In genomic region chr12:53782093-53782703, GRCh38 we compare ENCODE assay signal across 1 cellular context.
TF ChIP-seq lines count a peak whose summit lies in the region.

No MANE protein-coding gene starts in this region.

TF ChIP-seq in IMR-90, 13 proteins besides CTCF, POLR2A, EP300 and RAD21:
- no peak for TF ChIP-seq MAZ (IDR thresholded peaks at IDR 0.05; ENCODE audit: borderline replicate concordance, low read depth, low read length)
- TF ChIP-seq MXI1 (IDR thresholded peaks at IDR 0.05; ENCODE audit: borderline replicate concordance, low read depth, low read length), result no peak
- peak; percentile 77 for TF ChIP-seq CEBPB (IDR thresholded peaks at IDR 0.05; ENCODE audit: low read depth, low read length)
- no peak for TF ChIP-seq USF2 (IDR thresholded peaks at IDR 0.05; ENCODE audit: low read depth, low read length)
- TF ChIP-seq ELK1 (IDR thresholded peaks at IDR 0.05; ENCODE audit: borderline replicate concordance, low read depth, low read length), result no peak
